In genomic region chr2:217800433-217801114, GRCh38 we compare ENCODE assay signal across 1 cellular context.
TF ChIP-seq lines count a peak whose summit lies in the region.

No MANE protein-coding gene starts in this region.

TF ChIP-seq in H1, 55 proteins besides CTCF, POLR2A, EP300 and RAD21:
- no peak for TF ChIP-seq GABPA (IDR thresholded peaks at IDR 0.05; ENCODE audit: borderline replicate concordance, insufficient read depth, low read length)
- TF ChIP-seq RNF2 (IDR thresholded peaks at IDR 0.05; ENCODE audit: borderline replicate concordance, low read depth, low read length, missing control alignments, poor library complexity, severe bottlenecking): no peak
- TF ChIP-seq KDM1A (IDR thresholded peaks at IDR 0.05; ENCODE audit: borderline replicate concordance, low read length): no peak
- no peak for TF ChIP-seq SRF (IDR thresholded peaks at IDR 0.05; ENCODE audit: low read depth, low read length)
- TF ChIP-seq ASH2L (IDR thresholded peaks at IDR 0.05; ENCODE audit: low read length): no peak
- TF ChIP-seq RBBP5 (IDR thresholded peaks at IDR 0.05; ENCODE audit: borderline replicate concordance, low read depth, low read length): no peak
- no peak for TF ChIP-seq BRCA1 (IDR thresholded peaks at IDR 0.05; ENCODE audit: low read depth, low read length)
- TF ChIP-seq CHD7 (IDR thresholded peaks at IDR 0.05; ENCODE audit: insufficient replicate concordance, low read length): no peak
- TF ChIP-seq PHF8 (conservative IDR thresholded peaks at IDR 0.05; ENCODE audit: low read depth, low read length): no peak
- no peak for TF ChIP-seq CBX8 (IDR thresholded peaks at IDR 0.05; ENCODE audit: borderline replicate concordance, low read depth, low read length)
- TF ChIP-seq SIRT6 (IDR thresholded peaks at IDR 0.05; ENCODE audit: low read length): no peak
- no peak for TF ChIP-seq CTBP2 (IDR thresholded peaks at IDR 0.05; ENCODE audit: borderline replicate concordance, insufficient read depth, insufficient read length, low read length)
- TF ChIP-seq E2F6 (IDR thresholded peaks at IDR 0.05): no peak
- TF ChIP-seq CREB1 (IDR thresholded peaks at IDR 0.05): no peak
- no peak for TF ChIP-seq SP4 (IDR thresholded peaks at IDR 0.05; ENCODE audit: low read length)
- TF ChIP-seq KDM4A (IDR thresholded peaks at IDR 0.05; ENCODE audit: low read depth, low read length, severe bottlenecking): no peak
- no peak for TF ChIP-seq SP1 (IDR thresholded peaks at IDR 0.05; ENCODE audit: low read depth, low read length)
- no peak for TF ChIP-seq POLR2AphosphoS5 (IDR thresholded peaks at IDR 0.05; ENCODE audit: low read depth, low read length)
- no peak for TF ChIP-seq SIN3A (conservative IDR thresholded peaks at IDR 0.05 in 1 of 2, IDR thresholded peaks at IDR 0.05 in 1 of 2; ENCODE audit: low read depth in 1 of 2, low read length in 2 of 2)
- TF ChIP-seq RFX5 (IDR thresholded peaks at IDR 0.05; ENCODE audit: borderline replicate concordance, low read depth, low read length): no peak
